14 cellular contexts compared by ENCODE assay signal in genomic region chr1:201267481-201268229, GRCh38. TPM values are rescaled to one million over a fixed set of nuclear protein-coding genes. Genes with fewer than 3 reads are reported as not detected.
DNase-seq lines count a peak whose midpoint lies in the region; ATAC-seq and TF ChIP-seq lines count a peak whose summit lies in the region.
"Had no signal": no experiment of that assay in that cellular context is flagged by ENCODE, and none has a peak within 500 bp of the region (broad histone marks: within the 10 kb centered on the region; RNA-seq: fewer than 3 reads in every experiment).

No MANE protein-coding gene starts in this region.

- H3K4me1 ChIP-seq in right atrium auricular region (peaks cover 0 to 5% of the 10 kb centered on the region in 2 donors), vagina (peaks cover 8% of the 10 kb centered on the region), testis (no peaks in the 10 kb centered on the region)

- no peak overlapping the region for H3K4me3 ChIP-seq in right atrium auricular region
- no peak overlapping the region for H3K4me3 ChIP-seq in vagina
- no peak overlapping the region for H3K4me3 ChIP-seq in testis
- H3K4me3 ChIP-seq: BLaER1 had no signal

- H3K9me3 ChIP-seq in right atrium auricular region = no peaks in the 10 kb centered on the region
- no peaks in the 10 kb centered on the region for H3K9me3 ChIP-seq in vagina
- no peaks in the 10 kb centered on the region for H3K9me3 ChIP-seq in testis
- H3K9me3 ChIP-seq: BLaER1 had no signal

- DNase-seq in cardiac septum (ENCODE audit: low spot score) = peak; percentile 46
- DNase-seq in right atrium auricular region (ENCODE audit: low spot score) = no peak
- DNase-seq in amniotic epithelial cell (ENCODE audit: low read depth) = peak; percentile 63
- peak; percentile 65 for DNase-seq in glomerular visceral epithelial cell (ENCODE audit: extremely low spot score)
- peak in 1 of 2 donors; percentile 64 for DNase-seq in vagina (ENCODE audit: extremely low spot score in 2 of 2)
- no peak for DNase-seq in cerebellar nuclear complex (lab: John Stamatoyannopoulos, UW)
- no peak for DNase-seq in testis
- DNase-seq: activated T-cell treated with anti-CD3 and anti-CD28 coated beads, Interleukin-2, amount 50 U/mL, for 1 hour; caudate nucleus; midbrain; NCI-H1105 treated with DMSO at 0.1 percent for 48 hours; T-helper 9 cell had no signal

- no peak for ATAC-seq in HG02981 (IDR thresholded peaks at IDR 0.05; ENCODE audit: unreplicated experiment)

- H3K27me3 ChIP-seq in right atrium auricular region = no peaks in the 10 kb centered on the region
- H3K27me3 ChIP-seq in vagina = no peaks in the 10 kb centered on the region
- H3K27me3 ChIP-seq in testis = no peaks in the 10 kb centered on the region
- H3K27me3 ChIP-seq: BLaER1 had no signal

- TF ChIP-seq POLR2A in vagina (IDR thresholded peaks at IDR 0.05) = no peak
- no peak for TF ChIP-seq POLR2A in testis (IDR thresholded peaks at IDR 0.05)

- H3K36me3 ChIP-seq in right atrium auricular region = no peaks in the 10 kb centered on the region
- H3K36me3 ChIP-seq in vagina = no peaks in the 10 kb centered on the region
- no peaks in the 10 kb centered on the region for H3K36me3 ChIP-seq in testis (ENCODE audit: low read depth, missing control alignments)
- H3K36me3 ChIP-seq: BLaER1 had no signal

- H3K27ac ChIP-seq in right atrium auricular region (no peak overlapping the region), vagina (peak overlapping the region; percentile 40), testis (no peak overlapping the region)
- H3K27ac ChIP-seq: BLaER1 had no signal

- TF ChIP-seq CTCF in right atrium auricular region (IDR thresholded peaks at IDR 0.05) (no peak), vagina (IDR thresholded peaks at IDR 0.05) (no peak), testis (IDR thresholded peaks at IDR 0.05) (no peak)

- intact Hi-C loops in cardiac septum (cut with DNase I) = no loop called here
- intact Hi-C loops in vagina (cut with DNase I) = no loop called here
- intact Hi-C loops in testis (cut with DNase I; ENCODE audit: low total_unique reads) = no loop called here

- 91 to 95% methylated on average over 14 of the region's 14 CpGs for WGBS in testis, 2 donors

RNA-seq across cellular contexts. Expression of gene PKP1, which starts 15.7 kb away (rescaled TPM):
- total RNA-seq in cardiac septum = 0.16 TPM
- total RNA-seq in right atrium auricular region = 1 to 10 TPM in 1 of 2 donors, not detected in 1; 2.3 TPM
- 409 TPM for total RNA-seq in vagina
- under 1 TPM; 0.50 to 0.63 TPM for total RNA-seq in testis
- 0.11 TPM for polyA plus RNA-seq in testis (ENCODE audit: insufficient read depth, low read depth, low replicate concordance)

Comparison
In these comparisons a context has a peak if more than half of its experiments do, and no peak if none do; other contexts are left out.
1. DNase-seq: peak in cardiac septum (single experiment), amniotic epithelial cell (single experiment) and glomerular visceral epithelial cell (single experiment); none in right atrium auricular region (single experiment), cerebellar nuclear complex (0 of 2) and testis (single experiment).
2. RNA of gene PKP1, which starts 15.7 kb away (total RNA-seq): 409 TPM in vagina (single experiment); 2.3 TPM in right atrium auricular region, 0.50 to 0.63 TPM in testis and 0.16 TPM in cardiac septum (single experiment); every median in the first group is over 100 times any median in the second.